ENCODE assay signal across 8 cellular contexts in the genomic region with DNA sequence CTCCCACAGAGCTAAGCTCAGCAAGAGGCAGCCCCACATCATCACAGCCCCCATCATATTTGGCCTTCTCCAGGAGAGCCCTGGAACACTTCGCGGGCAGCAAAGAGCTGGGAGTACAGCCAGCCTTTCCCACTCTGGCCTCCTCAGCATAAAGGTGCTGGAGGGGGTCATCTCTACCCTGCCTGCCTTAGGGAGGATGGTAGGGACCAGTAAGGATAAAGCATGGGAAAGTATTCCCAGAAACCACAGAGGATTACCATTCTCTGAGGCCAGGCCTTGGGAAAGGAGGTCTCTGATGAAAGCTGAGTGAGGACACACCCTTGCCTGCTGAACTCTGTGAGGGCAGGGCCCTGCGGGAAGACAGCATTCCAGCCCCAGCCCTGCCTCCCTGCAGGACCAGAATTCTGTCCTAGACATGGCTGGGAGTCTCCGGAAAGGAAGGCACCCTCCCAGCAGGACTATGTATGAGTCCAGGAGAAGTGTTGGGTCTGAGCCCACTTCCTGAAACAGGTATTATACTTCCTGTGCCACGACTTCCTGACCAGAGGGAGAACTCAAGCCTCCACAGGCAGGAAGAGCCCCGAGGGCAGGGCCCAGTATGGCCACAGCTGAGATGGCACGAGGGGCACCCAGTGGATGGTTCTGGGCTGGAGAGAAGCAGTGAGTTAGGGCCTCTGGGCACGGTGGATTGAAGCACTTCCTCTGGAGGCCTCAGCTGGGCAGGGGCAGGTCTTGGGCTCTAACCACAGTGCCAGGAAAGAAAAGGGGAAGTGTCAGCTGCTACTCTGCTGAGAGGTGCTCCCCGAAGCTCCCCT. TPM values are rescaled to one million over a fixed set of nuclear protein-coding genes. Genes with fewer than 3 reads are reported as not detected.
DNase-seq lines count a peak whose midpoint lies in the region; ATAC-seq, FAIRE-seq and TF ChIP-seq lines count a peak whose summit lies in the region.

No MANE protein-coding gene starts in this region.

- intact Hi-C loops in GM12878 (cut with micrococcal nuclease; ENCODE audit: unreplicated experiment): no loop called here
- intact Hi-C loops in vagina (cut with DNase I): no loop called here

- in situ Hi-C loops in GM12878 (cut with MboI): no loop called here

- RAD21 ChIA-PET in GM12878 (lab: Charles Lee; ENCODE audit: unreplicated experiment): interaction anchor here (1.3 to 1.4 kb wide), 2 partner anchors 10 to 14 kb away, joined by 4 to 5 read pairs; no protein-coding TSS in a partner anchor

- BruUV-seq in GM12878 (replicated peaks; lab: Mats Ljungman, UMichigan): no TSS peak

- H3K4me3 ChIP-seq in GM12878: no peak overlapping the region
- no peak overlapping the region for H3K4me3 ChIP-seq in mesodermal cell (ENCODE audit: extremely low read depth, insufficient read depth, low read length, poor library complexity, severe bottlenecking)
- no peak overlapping the region for H3K4me3 ChIP-seq in vagina

- no peak overlapping the region for H3K9ac ChIP-seq in GM12878 (ENCODE audit: control insufficient read depth, insufficient read depth, low read length)

- FAIRE-seq in GM12878 (lab: Jason Lieb, UNC): no peak

- H3K4me1 ChIP-seq in GM12878 (ENCODE audit: control insufficient read depth, insufficient read depth, low read length): peaks cover 52% of the 10 kb centered on the region
- peaks cover 25% of the 10 kb centered on the region for H3K4me1 ChIP-seq in mesodermal cell (ENCODE audit: control insufficient read depth, insufficient read depth, low read length, poor library complexity, severe bottlenecking)
- peaks cover 99% of the 10 kb centered on the region for H3K4me1 ChIP-seq in vagina

- CTCF ChIA-PET in GM12878 (lab: Yijun Ruan, JAX): interaction anchor here (0.5 to 18.4 kb wide), 5 partner anchors 12 to 110 kb away, joined by 3 to 177 read pairs (median 3); partner anchors contain the start of gene CASTOR1

- TF ChIP-seq CTCF in GM12878 (IDR thresholded peaks at IDR 0.05 in 2 of 3, conservative IDR thresholded peaks at IDR 0.05 in 1 of 3; ENCODE audit: control insufficient read depth in 2 of 3, extremely low read depth in 1 of 3, insufficient read depth in 1 of 3, low read depth in 3 of 3, low read length in 3 of 3) (no peak), vagina (IDR thresholded peaks at IDR 0.05) (no peak)

- H2AFZ ChIP-seq in GM12878 (ENCODE audit: control insufficient read depth, low read depth, low read length): no peak overlapping the region

- no peaks in the 10 kb centered on the region for H4K20me1 ChIP-seq in GM12878 (ENCODE audit: control insufficient read depth, insufficient read depth)

- peak overlapping the region; percentile 33; the same call in 1 of the 2 replicates for H3K4me2 ChIP-seq in GM12878 (ENCODE audit: control insufficient read depth, insufficient read depth)

- peaks cover 31% of the 10 kb centered on the region for H3K79me2 ChIP-seq in GM12878 (ENCODE audit: control insufficient read depth, insufficient read depth, low read length)

- SMC1A ChIA-PET in GM12878 (lab: Charles Lee; ENCODE audit: uncharacterized antibody, unreplicated experiment): interaction anchor here (1.6 to 9.7 kb wide), 4 partner anchors 11 to 22 kb away, joined by 3 to 84 read pairs (median 6); partner anchors contain the start of gene CASTOR1

- WGBS in GM12878 (ENCODE audit: insufficient coverage, insufficient replicate concordance, low lambda C conversion rate, missing lambda C conversion rate): 36% methylated on average over 9 of the region's 9 CpGs
- 87 to 95% methylated on average over 6 of the region's 9 CpGs for WGBS in mesodermal cell (ENCODE audit: insufficient coverage in 2 of 2), 2 experiments

- peak; percentile 5; the same call in 1 of the 3 replicates for ATAC-seq in GM12878

- no peak for TF ChIP-seq EP300 in GM12878 (IDR thresholded peaks at IDR 0.05; ENCODE audit: borderline replicate concordance in 1 of 2, control insufficient read depth in 1 of 2, low read depth in 2 of 2, low read length in 2 of 2)

- H3K27me3 ChIP-seq in GM12878 (replicated peaks in 1 of 2; ENCODE audit: control insufficient read depth in 2 of 2, insufficient read depth in 2 of 2, low read length in 1 of 2) (no peaks in the 10 kb centered on the region), vagina (no peaks in the 10 kb centered on the region)

- peak overlapping the region; percentile 29 for H3K27ac ChIP-seq in GM12878 (ENCODE audit: control insufficient read depth, insufficient read depth)
- H3K27ac ChIP-seq in mesodermal cell (ENCODE audit: low read depth, low read length, severe bottlenecking): peak overlapping the region; percentile 53
- H3K27ac ChIP-seq in vagina: peak overlapping the region; percentile 75

- POLR2A ChIA-PET in GM12878 (lab: Charles Lee): interaction anchor here (1.2 to 16.1 kb wide), 4 partner anchors 12 to 54 kb away, joined by 4 to 198 read pairs (median 11); partner anchors contain the start of genes CCDC157, SF3A1 and TBC1D10A

- DNase-seq in AG20443 (ENCODE audit: low spot score): peak; percentile 85
- DNase-seq in LoVo (ENCODE audit: low spot score): peak; percentile 80
- no peak for DNase-seq in GM12878 (ENCODE audit: low read depth, low spot score)
- DNase-seq in vagina (ENCODE audit: extremely low spot score in 2 of 2): no peak
- no peak for DNase-seq in T-helper 9 cell
- no peak for DNase-seq in NCI-H2196 treated with DMSO at 0.1 percent for 48 hours (lab: John Stamatoyannopoulos, UW; ENCODE audit: unreplicated experiment)
- no peak for DNase-seq in NCI-H446 treated with DMSO at 0.1 percent for 48 hours (lab: John Stamatoyannopoulos, UW)

- TF ChIP-seq RAD21 in GM12878 (IDR thresholded peaks at IDR 0.05; ENCODE audit: insufficient read depth, low read depth, low read length): no peak

- TF ChIP-seq POLR2A in GM12878 (IDR thresholded peaks at IDR 0.05; ENCODE audit: low read depth, low read length): no peak
- TF ChIP-seq POLR2A in vagina (IDR thresholded peaks at IDR 0.05): no peak

- H3K9me3 ChIP-seq in GM12878 (replicated peaks; ENCODE audit: control insufficient read depth, insufficient read depth, low read length) (no peaks in the 10 kb centered on the region), mesodermal cell (ENCODE audit: control insufficient read depth, low read length) (no peaks in the 10 kb centered on the region), vagina (no peaks in the 10 kb centered on the region)

- H3K36me3 ChIP-seq in GM12878 (ENCODE audit: control insufficient read depth in 2 of 2, insufficient read depth in 2 of 2, low read length in 1 of 2): peaks cover 28 to 34% of the 10 kb centered on the region in 2 experiments; a peak in 3 of 4 replicates
- peaks cover 43% of the 10 kb centered on the region for H3K36me3 ChIP-seq in mesodermal cell (ENCODE audit: control insufficient read depth, insufficient read depth, low read length)
- H3K36me3 ChIP-seq in vagina: peaks cover 0 to 37% of the 10 kb centered on the region in 2 donors

RNA-seq across cellular contexts. Expression of gene CASTOR1, which starts 12.9 kb away (rescaled TPM):
- 3.6 and 4.4 TPM in 2 replicates for total RNA-seq in GM12878 (2013; cell fraction: nucleolus; rRNA removed)
- 5.3 and 5.9 TPM in 2 replicates for total RNA-seq in GM12878 (2014; rRNA removed)
- 1.2 and 2.4 TPM in 2 replicates for total RNA-seq in GM12878 (2014; rRNA removed; fragmentation: Illumina TruSeq; extraction: Trizol)
- 6.0 and 9.1 TPM in 2 replicates for total RNA-seq in GM12878 (2021)
- 1.9 TPM for polyA plus RNA-seq in GM12878 (2011; ENCODE audit: low read depth)
- 0.65 and 1.6 TPM in 2 replicates for polyA plus RNA-seq in GM12878 (2011; rRNA removed)
- 2.1 and 2.4 TPM in 2 replicates for polyA plus RNA-seq in GM12878 (2011; cell fraction: cytosol; rRNA removed)
- 8.4 and 11.5 TPM in 2 replicates for polyA plus RNA-seq in GM12878 (2011; cell fraction: nucleus; rRNA removed)
- 5.7 and 6.0 TPM in 2 replicates for polyA plus RNA-seq in GM12878 (2012)
- polyA plus RNA-seq in GM12878 (2014; fragmentation: Illumina TruSeq; extraction: Trizol): 0.25 and 1.9 TPM in 2 replicates
- 1 to 10 TPM in 1 of 2 experiments, under 1 TPM in 1; 0.31 to 1.2 TPM for polyA plus RNA-seq in GM12878 (2014; fragmentation: Nextera tagmentation; extraction: Ambion mirVana)
- 5.5 and 6.3 TPM in 2 replicates for polyA plus RNA-seq in GM12878 (2014; rRNA removed)
- polyA plus RNA-seq in GM12878 (2016; fragmentation: Nextera tagmentation; extraction: Ambion mirVana): 1 to 10 TPM; 4.2 to 5.3 TPM
- 1.6 and 2.1 TPM in 2 replicates for polyA minus RNA-seq in GM12878 (2011; rRNA and poly(A)+ RNA removed)
- polyA minus RNA-seq in GM12878 (2011; cell fraction: cytosol; rRNA and poly(A)+ RNA removed): not detected in 2 replicates
- polyA minus RNA-seq in GM12878 (2011; cell fraction: nucleus; rRNA and poly(A)+ RNA removed): 5.4 and 7.1 TPM in 2 replicates
- polyA plus RNA-seq in mesodermal cell (2013, experiment 1 of 2): 14.2 TPM
- 9.1 TPM for polyA plus RNA-seq in mesodermal cell (2013, experiment 2 of 2)
- 51.8 TPM for total RNA-seq in vagina

RNA-seq across cellular contexts. Expression of gene TBC1D10A, which starts 24.5 kb away (rescaled TPM):
- 26.9 and 32.1 TPM in 2 replicates for total RNA-seq in GM12878 (2013; cell fraction: nucleolus; rRNA removed)
- 14.1 and 16.3 TPM in 2 replicates for total RNA-seq in GM12878 (2014; rRNA removed)
- total RNA-seq in GM12878 (2014; rRNA removed; fragmentation: Illumina TruSeq; extraction: Trizol): 8.5 and 8.6 TPM in 2 replicates
- total RNA-seq in GM12878 (2021): 22.2 and 24.3 TPM in 2 replicates
- 3.8 TPM for polyA plus RNA-seq in GM12878 (2011; ENCODE audit: low read depth)
- polyA plus RNA-seq in GM12878 (2011; rRNA removed): 10.3 and 14.4 TPM in 2 replicates
- polyA plus RNA-seq in GM12878 (2011; cell fraction: cytosol; rRNA removed): 18.2 and 21.6 TPM in 2 replicates
- polyA plus RNA-seq in GM12878 (2011; cell fraction: nucleus; rRNA removed): 63.9 and 67.2 TPM in 2 replicates
- polyA plus RNA-seq in GM12878 (2012): 13.5 and 16.9 TPM in 2 replicates
- polyA plus RNA-seq in GM12878 (2014; fragmentation: Illumina TruSeq; extraction: Trizol): 2.0 and 7.9 TPM in 2 replicates
- polyA plus RNA-seq in GM12878 (2014; fragmentation: Nextera tagmentation; extraction: Ambion mirVana): under 1 TPM; 0.27 to 0.82 TPM
- 25.7 and 27.8 TPM in 2 replicates for polyA plus RNA-seq in GM12878 (2014; rRNA removed)
- polyA plus RNA-seq in GM12878 (2016; fragmentation: Nextera tagmentation; extraction: Ambion mirVana): 10 to 100 TPM; 17.4 to 20.8 TPM
- 12.7 and 20.9 TPM in 2 replicates for polyA minus RNA-seq in GM12878 (2011; rRNA and poly(A)+ RNA removed)
- polyA minus RNA-seq in GM12878 (2011; cell fraction: cytosol; rRNA and poly(A)+ RNA removed): 5.5 and 7.1 TPM in 2 replicates
- 13.3 and 25.6 TPM in 2 replicates for polyA minus RNA-seq in GM12878 (2011; cell fraction: nucleus; rRNA and poly(A)+ RNA removed)
- polyA plus RNA-seq in mesodermal cell (2013, experiment 1 of 2): 15.8 TPM
- 13.3 TPM for polyA plus RNA-seq in mesodermal cell (2013, experiment 2 of 2)
- total RNA-seq in vagina: 51.3 TPM

RNA-seq across cellular contexts. Expression of gene OSM, which starts 35.6 kb away (rescaled TPM):
- total RNA-seq in GM12878 (2013; cell fraction: nucleolus; rRNA removed): 0.27 and 0.33 TPM in 2 replicates
- total RNA-seq in GM12878 (2014; rRNA removed) (0.93 and 1.4 TPM in 2 replicates), GM12878 (2014; rRNA removed; fragmentation: Illumina TruSeq; extraction: Trizol) (0.45 and 0.51 TPM in 2 replicates), GM12878 (2021) (1.1 and 1.2 TPM in 2 replicates), vagina (not detected)
- 0.13 TPM for polyA plus RNA-seq in GM12878 (2011; ENCODE audit: low read depth)
- polyA plus RNA-seq in GM12878 (2011; rRNA removed) (0.13 and 0.29 TPM in 2 replicates), GM12878 (2014; fragmentation: Illumina TruSeq; extraction: Trizol) (0.21 TPM in 1 of 2 replicates, not detected in the other), GM12878 (2014; fragmentation: Nextera tagmentation; extraction: Ambion mirVana) (under 1 TPM; 0.06 to 0.15 TPM), GM12878 (2014; rRNA removed) (0.79 TPM in 2 replicates), GM12878 (2016; fragmentation: Nextera tagmentation; extraction: Ambion mirVana) (1 to 10 TPM in 1 of 2 experiments, under 1 TPM in 1; 0.72 to 1.4 TPM)
- polyA plus RNA-seq in GM12878 (2011; cell fraction: cytosol; rRNA removed): 0.33 and 0.48 TPM in 2 replicates
- polyA plus RNA-seq in GM12878 (2011; cell fraction: nucleus; rRNA removed): 0.41 and 1.0 TPM in 2 replicates
- polyA plus RNA-seq in GM12878 (2012): 0.27 and 0.39 TPM in 2 replicates
- 0.67 TPM in 1 of 2 replicates, not detected in the other for polyA minus RNA-seq in GM12878 (2011; rRNA and poly(A)+ RNA removed)
- not detected in 2 replicates for polyA minus RNA-seq in GM12878 (2011; cell fraction: cytosol; rRNA and poly(A)+ RNA removed)
- 0.97 and 1.2 TPM in 2 replicates for polyA minus RNA-seq in GM12878 (2011; cell fraction: nucleus; rRNA and poly(A)+ RNA removed)
- not detected for polyA plus RNA-seq in mesodermal cell (2013, experiment 1 of 2)
- not detected for polyA plus RNA-seq in mesodermal cell (2013, experiment 2 of 2)

RNA-seq across cellular contexts. Expression of gene SF3A1, which starts 54.5 kb away (rescaled TPM):
- total RNA-seq in GM12878 (2013; cell fraction: nucleolus; rRNA removed): 108 and 121 TPM in 2 replicates
- total RNA-seq in GM12878 (2014; rRNA removed) (47.1 and 56.1 TPM in 2 replicates), GM12878 (2014; rRNA removed; fragmentation: Illumina TruSeq; extraction: Trizol) (14.9 and 16.9 TPM in 2 replicates), GM12878 (2021) (222 and 239 TPM in 2 replicates), vagina (78.3 TPM)
- polyA plus RNA-seq in GM12878 (2011; ENCODE audit: low read depth): 32.3 TPM
- polyA plus RNA-seq in GM12878 (2011; rRNA removed) (7.8 and 28.1 TPM in 2 replicates), GM12878 (2014; fragmentation: Illumina TruSeq; extraction: Trizol) (44.7 and 78.9 TPM in 2 replicates), GM12878 (2014; fragmentation: Nextera tagmentation; extraction: Ambion mirVana) (10 to 100 TPM; 10.4 to 13.4 TPM), GM12878 (2014; rRNA removed) (35.8 and 63.6 TPM in 2 replicates), GM12878 (2016; fragmentation: Nextera tagmentation; extraction: Ambion mirVana) (100 to 1,000 TPM; 170 to 190 TPM)
- 20.4 and 35.7 TPM in 2 replicates for polyA plus RNA-seq in GM12878 (2011; cell fraction: cytosol; rRNA removed)
- 51.1 and 94.1 TPM in 2 replicates for polyA plus RNA-seq in GM12878 (2011; cell fraction: nucleus; rRNA removed)
- 64.7 and 99.8 TPM in 2 replicates for polyA plus RNA-seq in GM12878 (2012)
- 50.6 and 52.5 TPM in 2 replicates for polyA minus RNA-seq in GM12878 (2011; rRNA and poly(A)+ RNA removed)
- polyA minus RNA-seq in GM12878 (2011; cell fraction: cytosol; rRNA and poly(A)+ RNA removed): 50.0 and 80.6 TPM in 2 replicates
- 41.3 and 62.6 TPM in 2 replicates for polyA minus RNA-seq in GM12878 (2011; cell fraction: nucleus; rRNA and poly(A)+ RNA removed)
- 114 TPM for polyA plus RNA-seq in mesodermal cell (2013, experiment 1 of 2)
- 95.6 TPM for polyA plus RNA-seq in mesodermal cell (2013, experiment 2 of 2)

RNA-seq across cellular contexts. Expression of gene CCDC157, which starts 54.6 kb away (rescaled TPM):
- total RNA-seq in GM12878 (2013; cell fraction: nucleolus; rRNA removed): 2.2 and 3.5 TPM in 2 replicates
- total RNA-seq in GM12878 (2014; rRNA removed): 2.0 and 2.7 TPM in 2 replicates
- total RNA-seq in GM12878 (2014; rRNA removed; fragmentation: Illumina TruSeq; extraction: Trizol): 0.37 and 0.72 TPM in 2 replicates
- total RNA-seq in GM12878 (2021): 1.4 and 1.5 TPM in 2 replicates
- 0.54 TPM for polyA plus RNA-seq in GM12878 (2011; ENCODE audit: low read depth)
- 0.40 and 1.0 TPM in 2 replicates for polyA plus RNA-seq in GM12878 (2011; rRNA removed)
- polyA plus RNA-seq in GM12878 (2011; cell fraction: cytosol; rRNA removed): 1.3 and 2.5 TPM in 2 replicates
- polyA plus RNA-seq in GM12878 (2011; cell fraction: nucleus; rRNA removed): 3.6 and 4.0 TPM in 2 replicates
- 1.1 and 1.2 TPM in 2 replicates for polyA plus RNA-seq in GM12878 (2012)
- polyA plus RNA-seq in GM12878 (2014; fragmentation: Illumina TruSeq; extraction: Trizol): 0.08 and 0.81 TPM in 2 replicates
- under 1 TPM; 0.10 to 0.46 TPM for polyA plus RNA-seq in GM12878 (2014; fragmentation: Nextera tagmentation; extraction: Ambion mirVana)
- polyA plus RNA-seq in GM12878 (2014; rRNA removed): 2.0 and 2.8 TPM in 2 replicates
- polyA plus RNA-seq in GM12878 (2016; fragmentation: Nextera tagmentation; extraction: Ambion mirVana): 1 to 10 TPM; 1.9 to 2.8 TPM
- polyA minus RNA-seq in GM12878 (2011; rRNA and poly(A)+ RNA removed): 0.93 and 1.0 TPM in 2 replicates
- polyA minus RNA-seq in GM12878 (2011; cell fraction: cytosol; rRNA and poly(A)+ RNA removed): 1.7 TPM in 1 of 2 replicates, not detected in the other
- 1.9 and 3.1 TPM in 2 replicates for polyA minus RNA-seq in GM12878 (2011; cell fraction: nucleus; rRNA and poly(A)+ RNA removed)
- polyA plus RNA-seq in mesodermal cell (2013, experiment 1 of 2): 3.0 TPM
- polyA plus RNA-seq in mesodermal cell (2013, experiment 2 of 2): 2.5 TPM
- total RNA-seq in vagina: 4.2 TPM

Comparison
In these comparisons a context has a peak if more than half of its experiments do, and no peak if none do; other contexts are left out.
1. DNase-seq: peak in AG20443 (single experiment) and LoVo (single experiment); none in GM12878 (single experiment), vagina (0 of 2), T-helper 9 cell (single experiment), NCI-H2196 treated with DMSO at 0.1 percent for 48 hours (single experiment) and NCI-H446 treated with DMSO at 0.1 percent for 48 hours (single experiment).
2. Peak in every context shown above with its lines, with median percentiles within 50 percentile points of each other: H3K27ac ChIP-seq.